In the genomic region with DNA sequence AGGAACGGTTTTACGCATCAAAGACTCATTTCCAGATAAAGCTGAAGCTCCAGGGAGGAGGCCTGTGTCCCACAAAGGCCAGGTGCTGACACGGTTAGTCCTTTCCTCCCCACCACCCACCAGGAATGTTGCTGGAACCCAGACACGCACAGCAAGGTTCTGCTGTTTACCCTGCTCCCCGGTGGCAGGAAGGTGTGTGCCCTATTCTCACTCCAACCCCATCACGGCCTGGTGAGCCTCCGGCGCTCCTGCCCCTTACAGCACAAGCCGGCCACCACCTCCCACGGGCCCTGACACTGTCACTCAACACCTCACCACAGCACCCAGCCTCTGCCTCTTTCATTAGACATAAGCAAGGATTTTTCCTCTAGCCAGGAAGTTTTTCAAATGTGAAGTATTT, we compare ENCODE assay signal across 8 cellular contexts. TPM values are rescaled to one million over a fixed set of nuclear protein-coding genes. Genes with fewer than 3 reads are reported as not detected.
DNase-seq lines count a peak whose midpoint lies in the region; ATAC-seq, FAIRE-seq and TF ChIP-seq lines count a peak whose summit lies in the region.

No MANE protein-coding gene starts in this region.

- peaks cover 19% of the 10 kb centered on the region for H3K36me3 Mint-ChIP-seq in CD4-positive, alpha-beta T cell (ENCODE audit: low read depth)

- H3K27ac ChIP-seq in CD4-positive, alpha-beta T cell (ENCODE audit: low read depth, low read length), result no peak overlapping the region
- H3K27ac ChIP-seq in VCaP, result peak overlapping the region; percentile 28; the same call in 1 of the 2 replicates
- no peak overlapping the region for H3K27ac ChIP-seq in MM.1S (ENCODE audit: low read length)

- H3K4me3 ChIP-seq in MM.1S (ENCODE audit: low read length), result no peak overlapping the region

- DNase-seq in CD4-positive, alpha-beta T cell, result no peak
- peak; percentile 54 for DNase-seq in Right ventricle myocardium superior
- DNase-seq in renal cortical epithelial cell (ENCODE audit: low read depth), result peak; percentile 25
- no peak for DNase-seq in NCI-H1417 treated with DMSO at 0.1 percent for 48 hours (lab: John Stamatoyannopoulos, UW)
- no peak for DNase-seq in urothelium cell line (ENCODE audit: low spot score)
- DNase-seq in MM.1S, result no peak

- no peak for FAIRE-seq in urothelium cell line (lab: Jason Lieb, UNC)

- no peaks in the 10 kb centered on the region for H3K9me3 Mint-ChIP-seq in CD4-positive, alpha-beta T cell

- H3F3A ChIP-seq in MM.1S (ENCODE audit: insufficient read depth, low read length), result no peaks in the 10 kb centered on the region

- peaks cover 19% of the 10 kb centered on the region for H3K4me1 Mint-ChIP-seq in CD4-positive, alpha-beta T cell (ENCODE audit: low read depth)

- no peaks in the 10 kb centered on the region for H3K9me2 ChIP-seq in MM.1S (replicated peaks; ENCODE audit: insufficient read depth, low read length)

- CTCF ChIA-PET in CD4-positive, alpha-beta T cell (lab: Charles Lee), result interaction anchor here (0.6 kb wide), 1 partner anchor 104 kb away, joined by 5 read pairs; no protein-coding TSS in a partner anchor

- no peak for ATAC-seq in CD4-positive, alpha-beta T cell (ENCODE audit: poor library complexity)
- ATAC-seq in Right ventricle myocardium superior (ENCODE audit: poor library complexity) (peak; percentile 48), GM21390 (IDR thresholded peaks at IDR 0.05; ENCODE audit: unreplicated experiment) (no peak)

- H4K20me1 ChIP-seq in MM.1S (ENCODE audit: insufficient read depth, low read length), result peaks cover 44% of the 10 kb centered on the region

- H3K79me2 ChIP-seq in MM.1S (ENCODE audit: low read length), result peaks cover 97% of the 10 kb centered on the region

- H3K36me3 ChIP-seq in MM.1S (replicated peaks; ENCODE audit: insufficient read depth, low read length), result no peaks in the 10 kb centered on the region

- no peak overlapping the region for H2AFZ ChIP-seq in MM.1S (ENCODE audit: low read length)

- no peak overlapping the region for H3K4me2 ChIP-seq in MM.1S (ENCODE audit: low read depth, low read length)

- no peaks in the 10 kb centered on the region for H3K27me3 ChIP-seq in CD4-positive, alpha-beta T cell (ENCODE audit: control insufficient read depth, insufficient read depth, low read length)
- no peaks in the 10 kb centered on the region for H3K27me3 ChIP-seq in MM.1S (replicated peaks; ENCODE audit: insufficient read depth, low read length)

- peak overlapping the region; percentile 48 for H3K27ac Mint-ChIP-seq in CD4-positive, alpha-beta T cell

- POLR2A ChIA-PET in CD4-positive, alpha-beta T cell (lab: Charles Lee), result interaction anchor here (1.1 to 2.0 kb wide), 3 partner anchors 19 to 47 kb away, joined by 3 to 4 read pairs (median 3); no protein-coding TSS in a partner anchor

- no peaks in the 10 kb centered on the region for H3K27me3 Mint-ChIP-seq in CD4-positive, alpha-beta T cell

- intact Hi-C loops in CD4-positive, alpha-beta T cell (cut with DNase I, micrococcal nuclease), result loop anchor here (2.0 to 5.0 kb wide), 3 partner anchors 35 to 42 kb away; no protein-coding TSS in a partner anchor
- intact Hi-C loops in Right ventricle myocardium superior (cut with DNase I), result no loop called here

- peaks cover 7% of the 10 kb centered on the region; the same call in 1 of the 2 replicates for H3K4me1 ChIP-seq in MM.1S (ENCODE audit: low read length)

- H3K9me3 ChIP-seq in CD4-positive, alpha-beta T cell (ENCODE audit: control insufficient read depth, low read length), result no peaks in the 10 kb centered on the region
- H3K9me3 ChIP-seq in MM.1S (replicated peaks; ENCODE audit: insufficient read depth, low read length), result no peaks in the 10 kb centered on the region

- no peak overlapping the region for H3K9ac ChIP-seq in MM.1S (ENCODE audit: low read length)

- TF ChIP-seq CTCF in CD4-positive, alpha-beta T cell (IDR thresholded peaks at IDR 0.05), result no peak
- TF ChIP-seq CTCF in VCaP (conservative IDR thresholded peaks at IDR 0.05), result no peak
- TF ChIP-seq CTCF in MM.1S (IDR thresholded peaks at IDR 0.05; ENCODE audit: low read length), result no peak

- H3K4me3 Mint-ChIP-seq in CD4-positive, alpha-beta T cell, result peak overlapping the region; percentile 75

RNA-seq across cellular contexts. Expression of a gene that starts 47.8 kb away (rescaled TPM):
- 100 to 1,000 TPM; 200 to 211 TPM for total RNA-seq in CD4-positive, alpha-beta T cell
- total RNA-seq in Right ventricle myocardium superior (64.9 TPM), renal cortical epithelial cell (32.3 and 96.9 TPM in 2 replicates)

Comparison
In these comparisons a context has a peak if more than half of its experiments do, and no peak if none do; other contexts are left out.
1. DNase-seq: peak in Right ventricle myocardium superior (single experiment) and renal cortical epithelial cell (single experiment); none in CD4-positive, alpha-beta T cell (0 of 10), NCI-H1417 treated with DMSO at 0.1 percent for 48 hours (single experiment), urothelium cell line (single experiment) and MM.1S (single experiment).